18 cellular contexts compared by ENCODE assay signal in genomic region chr3:190031887-190032752, GRCh38.
DNase-seq lines count a peak whose midpoint lies in the region; ATAC-seq, FAIRE-seq and TF ChIP-seq lines count a peak whose summit lies in the region.
"Had no signal": no experiment of that assay in that cellular context is flagged by ENCODE, and none has a peak within 500 bp of the region (broad histone marks: within the 10 kb centered on the region; RNA-seq: fewer than 3 reads in every experiment).

No MANE protein-coding gene starts in this region.

- no peak for FAIRE-seq in A549 (lab: Jason Lieb, UNC)
- FAIRE-seq: endometrium, TTC549 had no signal

- no peak overlapping the region for H4K91ac ChIP-seq in H9 (ENCODE audit: insufficient read length, low read depth, low read length)

- H2AK5ac ChIP-seq in H9 (ENCODE audit: insufficient read length, low read length) = no peak overlapping the region
- H2AK5ac ChIP-seq in mesendoderm (ENCODE audit: low read length) = no peak overlapping the region

- H3K27ac ChIP-seq in A549 (peak overlapping the region; percentile 76 to 89), H9 (ENCODE audit: insufficient read length, low read depth, low read length) (no peak overlapping the region), mesendoderm (ENCODE audit: low read depth, low read length) (no peak overlapping the region)
- H3K27ac ChIP-seq: gastrocnemius medialis had no signal

- no peaks in the 10 kb centered on the region for H4K20me1 ChIP-seq in H9 (ENCODE audit: control insufficient read depth, insufficient read depth, insufficient read length)

- H4K5ac ChIP-seq in H9 (ENCODE audit: insufficient read length, low read depth, low read length) (no peak overlapping the region), mesendoderm (ENCODE audit: low read length) (no peak overlapping the region)

- DNase-seq in A549 (ENCODE audit: low read depth in 1 of 2, low spot score in 1 of 2) = no peak
- DNase-seq in H9 = no peak
- DNase-seq in adipocyte (ENCODE audit: low read depth) = peak; percentile 43
- DNase-seq in mesendoderm = no peak
- DNase-seq in activated CD8-positive, alpha-beta memory T cell treated with anti-CD3 and anti-CD28 coated beads for 24 hours = no peak
- DNase-seq: activated CD4-positive, alpha-beta T cell treated with anti-CD3 and anti-CD28 coated beads, Interleukin-2, amount 50 U/mL, for 4 hours; activated T-cell treated with anti-CD3 and anti-CD28 coated beads, Interleukin-2, amount 50 U/mL, for 72 hours; gastrocnemius medialis; Karpas-422; NCI-H1436 treated with DMSO at 0.1 percent for 48 hours; NCI-H446 treated with DMSO at 0.1 percent for 48 hours; nucleus accumbens had no signal

- no peak for TF ChIP-seq CTCF in A549 (IDR thresholded peaks at IDR 0.05)
- TF ChIP-seq CTCF in H9 (conservative IDR thresholded peaks at IDR 0.05) = no peak

- H3K36me3 ChIP-seq in adipocyte (ENCODE audit: control insufficient read depth, insufficient read depth, low read length, severe bottlenecking) = no peaks in the 10 kb centered on the region
- no peaks in the 10 kb centered on the region for H3K36me3 ChIP-seq in mesendoderm (ENCODE audit: control insufficient read depth, insufficient read depth, low read length)
- H3K36me3 ChIP-seq: gastrocnemius medialis, thoracic aorta had no signal

- no peaks in the 10 kb centered on the region for H3K79me2 ChIP-seq in H9 (ENCODE audit: insufficient read depth, low read length)
- peaks cover 2% of the 10 kb centered on the region for H3K79me2 ChIP-seq in mesendoderm (ENCODE audit: control insufficient read depth, insufficient read depth, low read length)

- peak in 1 of 2 experiments; percentile 60; a peak in 3 of 6 replicates for ATAC-seq in A549
- no peak for ATAC-seq in activated T-helper 17 cell treated with anti-CD3 and anti-CD28 coated beads, Interleukin-2, amount 50 U/mL, for 72 hours (replicated peaks)
- no peak for ATAC-seq in HG03159 (IDR thresholded peaks at IDR 0.05; ENCODE audit: unreplicated experiment)
- no peak for ATAC-seq in HG03378 (IDR thresholded peaks at IDR 0.05; ENCODE audit: unreplicated experiment)
- ATAC-seq: activated T-cell treated with anti-CD3 and anti-CD28 coated beads, Interleukin-2, amount 50 U/mL, for 72 hours; gastrocnemius medialis had no signal

- CTCF ChIA-PET in A549 (lab: Yijun Ruan, JAX) = interaction anchor here (1.1 to 1.3 kb wide), 2 partner anchors 24 to 89 kb away, joined by 3 to 4 read pairs; partner anchors contain the start of gene P3H2

- no peak overlapping the region for H2BK15ac ChIP-seq in H9 (ENCODE audit: low read depth, low read length)
- H2BK15ac ChIP-seq in mesendoderm (replicated peaks; ENCODE audit: low read depth) = no peak overlapping the region

- H3K4me3 ChIP-seq in A549 (no peak overlapping the region), adipocyte (ENCODE audit: low read length) (no peak overlapping the region), mesendoderm (ENCODE audit: low read length) (no peak overlapping the region)
- H3K4me3 ChIP-seq: gastrocnemius medialis, thoracic aorta had no signal

- H3K9ac ChIP-seq in H9 (ENCODE audit: extremely low read depth, insufficient read length, low read length) = no peak overlapping the region
- no peak overlapping the region for H3K9ac ChIP-seq in adipocyte (ENCODE audit: low read length)
- no peak overlapping the region for H3K9ac ChIP-seq in mesendoderm (ENCODE audit: low read length)

- H4K8ac ChIP-seq in H9 (replicated peaks; ENCODE audit: insufficient read length, low read depth, low read length) (no peak overlapping the region), mesendoderm (ENCODE audit: low read depth, low read length) (no peak overlapping the region)

- TF ChIP-seq EP300 in A549 (IDR thresholded peaks at IDR 0.05) = no peak

- no peak overlapping the region for H3T11ph ChIP-seq in H9 (ENCODE audit: low read length)

- H3K9me3 Mint-ChIP-seq in H9 = no peaks in the 10 kb centered on the region; a peak in 1 of 5 replicates
- H3K9me3 Mint-ChIP-seq in activated T-helper 17 cell treated with anti-CD3 and anti-CD28 coated beads, Interleukin-2, amount 50 U/mL, for 72 hours = no peaks in the 10 kb centered on the region
- H3K9me3 Mint-ChIP-seq: activated T-cell treated with anti-CD3 and anti-CD28 coated beads, Interleukin-2, amount 50 U/mL, for 72 hours had no signal

- H3K14ac ChIP-seq in H9 (ENCODE audit: insufficient read depth, low read length) = no peak overlapping the region

- no peak overlapping the region for H2BK20ac ChIP-seq in H9 (ENCODE audit: low read depth, low read length, poor library complexity, severe bottlenecking)

- no peaks in the 10 kb centered on the region for H3K27me3 Mint-ChIP-seq in H9 (ENCODE audit: low read depth)
- peaks cover 20% of the 10 kb centered on the region for H3K27me3 Mint-ChIP-seq in activated T-helper 17 cell treated with anti-CD3 and anti-CD28 coated beads, Interleukin-2, amount 50 U/mL, for 72 hours

- H3K56ac ChIP-seq in H9 (ENCODE audit: insufficient read length, low read depth, low read length) (no peak overlapping the region), mesendoderm (ENCODE audit: low read length) (no peak overlapping the region)

- POLR2A ChIA-PET in A549 (lab: Yijun Ruan, JAX) = no interaction called here

- H2AFZ ChIP-seq in H9 (ENCODE audit: low read length) = no peak overlapping the region

- TF ChIP-seq POLR2A in A549 (IDR thresholded peaks at IDR 0.05; ENCODE audit: low read length) = no peak

- peak overlapping the region in 2 of 3 experiments; percentile 32 to 70; a peak in 3 of 7 replicates for H3K27ac Mint-ChIP-seq in H9
- H3K27ac Mint-ChIP-seq in activated T-helper 17 cell treated with anti-CD3 and anti-CD28 coated beads, Interleukin-2, amount 50 U/mL, for 72 hours = no peak overlapping the region
- H3K27ac Mint-ChIP-seq: activated T-cell treated with anti-CD3 and anti-CD28 coated beads, Interleukin-2, amount 50 U/mL, for 72 hours had no signal

- 21% methylated on average over 1 of the region's 1 CpG for WGBS in A549 (ENCODE audit: missing lambda C conversion rate)
- WGBS in H9 (ENCODE audit: extremely low coverage, insufficient read length, low lambda C conversion rate) = no CpG with 5 or more reads among the region's 1 CpG
- no CpG with 5 or more reads among the region's 1 CpG for WGBS in mesendoderm (ENCODE audit: extremely low coverage, insufficient coverage, low lambda C conversion rate)

- no peak overlapping the region; a peak in 1 of 5 replicates for H3K4me3 Mint-ChIP-seq in H9
- H3K4me3 Mint-ChIP-seq in activated T-helper 17 cell treated with anti-CD3 and anti-CD28 coated beads, Interleukin-2, amount 50 U/mL, for 72 hours = no peak overlapping the region
- H3K4me3 Mint-ChIP-seq: activated T-cell treated with anti-CD3 and anti-CD28 coated beads, Interleukin-2, amount 50 U/mL, for 72 hours had no signal

- peaks cover 0 to 4% (median 3%) of the 10 kb centered on the region in 3 experiments; a peak in 3 of 7 replicates for H3K36me3 Mint-ChIP-seq in H9 (ENCODE audit: insufficient read depth in 1 of 3, low read depth in 3 of 3)
- no peaks in the 10 kb centered on the region for H3K36me3 Mint-ChIP-seq in activated T-helper 17 cell treated with anti-CD3 and anti-CD28 coated beads, Interleukin-2, amount 50 U/mL, for 72 hours (ENCODE audit: low read depth)

- peaks cover 48 to 50% of the 10 kb centered on the region in 2 experiments for H3K4me1 Mint-ChIP-seq in H9
- no peaks in the 10 kb centered on the region for H3K4me1 Mint-ChIP-seq in activated T-helper 17 cell treated with anti-CD3 and anti-CD28 coated beads, Interleukin-2, amount 50 U/mL, for 72 hours

- H3K4me2 ChIP-seq in A549 (peak overlapping the region; percentile 66), H9 (ENCODE audit: insufficient read depth, insufficient read length, low read length) (no peak overlapping the region), mesendoderm (ENCODE audit: low read length) (no peak overlapping the region)

- H3K27me3 ChIP-seq in H9 (ENCODE audit: insufficient read depth, low read length) = no peaks in the 10 kb centered on the region
- no peaks in the 10 kb centered on the region for H3K27me3 ChIP-seq in adipocyte (replicated peaks; ENCODE audit: control insufficient read depth, insufficient read depth, low read length)
- no peaks in the 10 kb centered on the region for H3K27me3 ChIP-seq in mesendoderm (ENCODE audit: insufficient read depth, low read length, poor library complexity)
- H3K27me3 ChIP-seq: gastrocnemius medialis had no signal

- no peaks in the 10 kb centered on the region for H3K79me1 ChIP-seq in H9 (ENCODE audit: insufficient read depth, low read depth, low read length, poor library complexity, severe bottlenecking)
- no peaks in the 10 kb centered on the region for H3K79me1 ChIP-seq in mesendoderm (ENCODE audit: low read length)

- H3K18ac ChIP-seq in H9 (ENCODE audit: insufficient read length, low read depth, low read length) = no peak overlapping the region
- H3K18ac ChIP-seq in mesendoderm (ENCODE audit: low read length) = peak overlapping the region; percentile 51

- TF ChIP-seq RAD21 in A549 (conservative IDR thresholded peaks at IDR 0.05 in 1 of 2, IDR thresholded peaks at IDR 0.05 in 1 of 2) = no peak

- no peak overlapping the region for H2BK5ac ChIP-seq in H9 (ENCODE audit: insufficient read length, low read length)
- H2BK5ac ChIP-seq in mesendoderm (ENCODE audit: low read length) = peak overlapping the region; percentile 54

- H3K9me3 ChIP-seq in A549 (no peaks in the 10 kb centered on the region), H9 (ENCODE audit: control insufficient read depth, low read depth, low read length) (no peaks in the 10 kb centered on the region), adipocyte (ENCODE audit: control insufficient read depth, low read length) (no peaks in the 10 kb centered on the region)
- H3K9me3 ChIP-seq: gastrocnemius medialis, thoracic aorta had no signal

- H3K23me2 ChIP-seq in H9 (ENCODE audit: insufficient read length, low read depth, low read length, poor library complexity, severe bottlenecking) = no peaks in the 10 kb centered on the region

- no peak overlapping the region for H2BK120ac ChIP-seq in H9 (ENCODE audit: low read depth, low read length, poor library complexity, severe bottlenecking)
- H2BK120ac ChIP-seq in mesendoderm (ENCODE audit: low read depth, low read length) = no peak overlapping the region

- no peak overlapping the region for H3K4ac ChIP-seq in H9 (ENCODE audit: low read depth, low read length)
- no peak overlapping the region for H3K4ac ChIP-seq in mesendoderm (ENCODE audit: low read depth, low read length)

- no peak overlapping the region for H2BK12ac ChIP-seq in H9 (ENCODE audit: insufficient read length, low read depth, low read length)

- H3K23ac ChIP-seq in H9 (ENCODE audit: insufficient read length, low read depth, low read length) = no peak overlapping the region
- H3K23ac ChIP-seq in mesendoderm (ENCODE audit: low read length) = no peak overlapping the region

- peaks cover 30% of the 10 kb centered on the region for H3K4me1 ChIP-seq in A549
- peaks cover 3% of the 10 kb centered on the region; the same call in 1 of the 2 replicates for H3K4me1 ChIP-seq in H9 (ENCODE audit: insufficient read depth, low read length)
- peaks cover 7% of the 10 kb centered on the region for H3K4me1 ChIP-seq in adipocyte (ENCODE audit: control insufficient read depth, insufficient read depth, low read length)
- no peaks in the 10 kb centered on the region for H3K4me1 ChIP-seq in mesendoderm (ENCODE audit: control insufficient read depth, low read depth, low read length)
- H3K4me1 ChIP-seq: gastrocnemius medialis had no signal

TF ChIP-seq in A549, 52 proteins besides CTCF, POLR2A, EP300 and RAD21 (continues in another document):
- TF ChIP-seq RFX5 (IDR thresholded peaks at IDR 0.05) = no peak
- peak; percentile 92 for TF ChIP-seq MAFK (IDR thresholded peaks at IDR 0.05; ENCODE audit: partially characterized antibody)

Comparison
In these comparisons a context has a peak if more than half of its experiments do, and no peak if none do; other contexts are left out.
1. H3K27ac ChIP-seq: peak in A549 (2 of 2); none in H9 (single experiment) and mesendoderm (single experiment).